In the genomic region with DNA sequence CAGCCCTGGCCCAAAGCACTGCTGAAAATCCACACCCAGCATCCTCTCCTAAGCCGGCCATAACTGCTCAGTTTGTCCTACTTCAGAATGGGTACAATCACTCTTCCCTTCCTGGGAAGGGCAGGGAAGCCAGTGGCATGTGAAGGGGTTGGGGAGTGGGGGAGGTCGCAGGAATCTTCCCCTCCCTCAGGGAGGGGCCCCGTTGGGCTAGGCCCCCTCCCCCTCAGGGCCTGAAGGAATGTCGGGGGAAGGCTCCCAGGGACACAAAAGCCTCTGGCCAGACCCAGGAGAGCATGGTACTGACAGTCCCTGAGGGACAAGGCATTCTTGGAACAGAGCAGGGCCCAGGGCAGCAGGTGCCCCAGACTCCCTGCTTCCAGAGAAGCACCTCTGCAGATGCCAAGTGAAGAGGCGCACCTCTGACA, we compare ENCODE assay signal across 8 cellular contexts. TPM values are rescaled to one million over a fixed set of nuclear protein-coding genes. Genes with fewer than 3 reads are reported as not detected.
DNase-seq lines count a peak whose midpoint lies in the region; ATAC-seq and TF ChIP-seq lines count a peak whose summit lies in the region.

No MANE protein-coding gene starts in this region.

- H3K4me3 ChIP-seq in H7 (ENCODE audit: insufficient read depth, low read depth, low read length) (peak overlapping the region; percentile 72), WI38 (ENCODE audit: low read depth, low read length) (peak overlapping the region; percentile 88), right cardiac atrium (ENCODE audit: low read length) (peak overlapping the region; percentile 82), skeletal muscle tissue (ENCODE audit: low read length in 3 of 3) (peak overlapping the region; percentile 76 to 80 (median 78))

- DNase-seq in H7 (peak; percentile 80), right cardiac atrium (no peak), SIG-M5 treated with dmso at 0.1 percent for 504 hours (lab: John Stamatoyannopoulos, UW; ENCODE audit: unreplicated experiment) (no peak)
- no peak for DNase-seq in stimulated activated CD4-positive, alpha-beta T cell treated with anti-CD3 and anti-CD28 coated beads, Interleukin-4, amount 100 ng/mL, for 24 hours

- TF ChIP-seq CTCF in WI38 (IDR thresholded peaks at IDR 0.05; ENCODE audit: low read depth, low read length), result no peak

- intact Hi-C loops in right cardiac atrium (cut with DNase I), result no loop called here

- H3K9ac ChIP-seq in skeletal muscle tissue (ENCODE audit: low read depth in 1 of 3, low read length in 3 of 3), result peak overlapping the region; percentile 73 to 91 (median 79)

- ATAC-seq in right cardiac atrium (peak in 1 of 2 donors; percentile 1), GM21619 (IDR thresholded peaks at IDR 0.05; ENCODE audit: unreplicated experiment) (no peak), HG02642 (IDR thresholded peaks at IDR 0.05; ENCODE audit: poor library complexity, unreplicated experiment) (no peak)

- 20% methylated on average over 5 of the region's 5 CpGs for WGBS in right cardiac atrium

- H3K4me1 ChIP-seq in right cardiac atrium (ENCODE audit: control insufficient read depth, insufficient read depth, low read length), result peaks cover 10% of the 10 kb centered on the region
- H3K4me1 ChIP-seq in skeletal muscle tissue (ENCODE audit: control insufficient read depth in 3 of 3, insufficient read depth in 3 of 3, low read length in 3 of 3), result peaks cover 19 to 22% (median 20%) of the 10 kb centered on the region in 3 donors

- H3K36me3 ChIP-seq in H7 (replicated peaks; ENCODE audit: control insufficient read depth, insufficient read depth, low read length) (peaks cover 21% of the 10 kb centered on the region), skeletal muscle tissue (ENCODE audit: control insufficient read depth in 3 of 3, insufficient read depth in 3 of 3, low read length in 3 of 3) (peaks cover 36 to 43% (median 38%) of the 10 kb centered on the region in 3 donors)

- H3K9me3 ChIP-seq in right cardiac atrium (ENCODE audit: control insufficient read depth, low read length) (no peaks in the 10 kb centered on the region), skeletal muscle tissue (ENCODE audit: control insufficient read depth in 3 of 3, low read length in 3 of 3) (no peaks in the 10 kb centered on the region)

- H3K27me3 ChIP-seq in H7 (ENCODE audit: control insufficient read depth, insufficient read depth, low read length), result no peaks in the 10 kb centered on the region; the same call in 1 of the 2 replicates
- no peaks in the 10 kb centered on the region for H3K27me3 ChIP-seq in right cardiac atrium (ENCODE audit: control insufficient read depth, insufficient read depth)
- H3K27me3 ChIP-seq in skeletal muscle tissue (ENCODE audit: control insufficient read depth in 3 of 3, insufficient read depth in 3 of 3, low read length in 3 of 3), result no peaks in the 10 kb centered on the region

- H3K27ac ChIP-seq in right cardiac atrium (ENCODE audit: low read length) (peak overlapping the region; percentile 4), skeletal muscle tissue (ENCODE audit: low read depth, low read length) (peak overlapping the region; percentile 79)

RNA-seq across cellular contexts. Expression of gene ELOVL1, which starts 1.2 kb away (rescaled TPM):
- total RNA-seq in H7 (2014; rRNA removed; shearing (Covaris generic)), result 44.6 and 61.3 TPM in 2 replicates
- total RNA-seq in right cardiac atrium (10 to 100 TPM; 33.1 to 47.1 (median 35.6) TPM), skeletal muscle tissue (13.0 TPM)
- 40.5 TPM for polyA plus RNA-seq in right cardiac atrium

RNA-seq across cellular contexts. Expression of gene CDC20, which starts 7.8 kb away (rescaled TPM):
- total RNA-seq in H7 (2014; rRNA removed; shearing (Covaris generic)), result 493 and 564 TPM in 2 replicates
- total RNA-seq in right cardiac atrium, result 1 to 10 TPM in 3 of 4 donors, under 1 TPM in 1; 0.67 to 3.5 (median 1.5) TPM
- 0.54 TPM for polyA plus RNA-seq in right cardiac atrium
- 6.8 TPM for total RNA-seq in skeletal muscle tissue

RNA-seq across cellular contexts. Expression of gene MED8, which starts 23.0 kb away (rescaled TPM):
- 37.6 and 41.2 TPM in 2 replicates for total RNA-seq in H7 (2014; rRNA removed; shearing (Covaris generic))
- 10 to 100 TPM; 16.8 to 22.1 (median 18.9) TPM for total RNA-seq in right cardiac atrium
- polyA plus RNA-seq in right cardiac atrium, result 16.0 TPM
- 34.4 TPM for total RNA-seq in skeletal muscle tissue

RNA-seq across cellular contexts. Expression of gene SZT2, which starts 23.1 kb away (rescaled TPM):
- 12.2 and 19.0 TPM in 2 replicates for total RNA-seq in H7 (2014; rRNA removed; shearing (Covaris generic))
- total RNA-seq in right cardiac atrium, result 10 to 100 TPM; 31.2 to 36.4 (median 33.4) TPM
- 20.8 TPM for polyA plus RNA-seq in right cardiac atrium
- total RNA-seq in skeletal muscle tissue, result 21.4 TPM

RNA-seq across cellular contexts. Expression of gene MPL, which starts 29.0 kb away (rescaled TPM):
- total RNA-seq in H7 (2014; rRNA removed; shearing (Covaris generic)), result 0.48 TPM in 1 of 2 replicates, not detected in the other
- 1 to 10 TPM in 2 of 4 donors, under 1 TPM in 2; 0.79 to 1.4 (median 1.1) TPM for total RNA-seq in right cardiac atrium
- polyA plus RNA-seq in right cardiac atrium, result 0.18 TPM
- not detected for total RNA-seq in skeletal muscle tissue

Comparison
In these comparisons a context has a peak if more than half of its experiments do, and no peak if none do; other contexts are left out.
1. RNA of gene CDC20, which starts 7.8 kb away (total RNA-seq): 493 to 564 TPM in H7; 6.8 TPM in skeletal muscle tissue (single experiment) and 0.67 to 3.5 TPM in right cardiac atrium; every median in the first group is over 10 times any median in the second.
2. Peak in every context shown above with its lines, with median percentiles within 50 percentile points of each other: H3K4me3 ChIP-seq.